Comparison of ENCODE assay signal across 10 cellular contexts in genomic region chr12:4810219-4810671, GRCh38.
DNase-seq lines count a peak whose midpoint lies in the region; ATAC-seq, FAIRE-seq and TF ChIP-seq lines count a peak whose summit lies in the region.
"Had no signal": no experiment of that assay in that cellular context is flagged by ENCODE, and none has a peak within 500 bp of the region (broad histone marks: within the 10 kb centered on the region; RNA-seq: fewer than 3 reads in every experiment).

No MANE protein-coding gene starts in this region.

- peaks cover 12 to 60% (median 49%) of the 10 kb centered on the region in 5 donors for H3K27me3 Mint-ChIP-seq in naive thymus-derived CD4-positive, alpha-beta T cell

- POLR2A ChIA-PET in GM12878 (lab: Charles Lee), result interaction anchor here (1.1 kb wide), 1 partner anchor 10 kb away, joined by 3 read pairs; no protein-coding TSS in a partner anchor
- POLR2A ChIA-PET in naive thymus-derived CD4-positive, alpha-beta T cell (lab: Charles Lee), result no interaction called here

- H3K4me1 ChIP-seq in cardiac muscle cell (ENCODE audit: low read depth) (peaks cover 2% of the 10 kb centered on the region), GM12878 (ENCODE audit: control insufficient read depth, insufficient read depth, low read length) (peaks cover 11% of the 10 kb centered on the region), uterus (peaks cover 0 to 8% of the 10 kb centered on the region in 2 donors), SJCRH30 (no peaks in the 10 kb centered on the region)
- peaks cover 12 to 31% of the 10 kb centered on the region in 2 donors for H3K4me1 ChIP-seq in naive thymus-derived CD4-positive, alpha-beta T cell (ENCODE audit: control insufficient read depth in 2 of 2, insufficient read depth in 2 of 2, low read length in 2 of 2)

- intact Hi-C loops in Right ventricle myocardium inferior (cut with DNase I) (no loop called here), GM12878 (cut with micrococcal nuclease; ENCODE audit: unreplicated experiment) (no loop called here), uterus (cut with DNase I; ENCODE audit: low total_unique reads) (no loop called here)
- intact Hi-C loops in naive thymus-derived CD4-positive, alpha-beta T cell (cut with micrococcal nuclease), result no loop called here

- H3K79me2 ChIP-seq in GM12878 (ENCODE audit: control insufficient read depth, insufficient read depth, low read length), result no peaks in the 10 kb centered on the region

- DNase-seq in cardiac muscle cell (ENCODE audit: low read depth in 1 of 2, low spot score in 1 of 2) (no peak), Right ventricle myocardium inferior (ENCODE audit: missing footprints) (no peak), GM12878 (ENCODE audit: low read depth, low spot score) (no peak), uterus (no peak), NCI-H446 (lab: John Stamatoyannopoulos, UW) (no peak), SJCRH30 (no peak), NCI-H526 treated with DMSO at 0.1 percent for 48 hours (lab: John Stamatoyannopoulos, UW) (no peak)
- DNase-seq in naive thymus-derived CD4-positive, alpha-beta T cell, result no peak
- DNase-seq: C1 segment of cervical spinal cord, NCI-H1417 treated with DMSO at 0.1 percent for 48 hours had no signal

- H3K4me3 ChIP-seq in cardiac muscle cell (peak overlapping the region; percentile 58), GM12878 (no peak overlapping the region), uterus (peak overlapping the region; percentile 23 to 25), SJCRH30 (no peak overlapping the region)
- no peak overlapping the region for H3K4me3 ChIP-seq in naive thymus-derived CD4-positive, alpha-beta T cell (ENCODE audit: low read length)

- CTCF ChIA-PET in GM12878 (lab: Yijun Ruan, JAX), result no interaction called here
- CTCF ChIA-PET in naive thymus-derived CD4-positive, alpha-beta T cell (lab: Charles Lee), result no interaction called here

- in situ Hi-C loops in GM12878 (cut with MboI), result no loop called here

- H3K36me3 ChIP-seq in cardiac muscle cell (no peaks in the 10 kb centered on the region), GM12878 (ENCODE audit: control insufficient read depth in 2 of 2, insufficient read depth in 2 of 2, low read length in 1 of 2) (no peaks in the 10 kb centered on the region; a peak in 1 of 4 replicates), uterus (no peaks in the 10 kb centered on the region), SJCRH30 (no peaks in the 10 kb centered on the region)
- no peaks in the 10 kb centered on the region for H3K36me3 ChIP-seq in naive thymus-derived CD4-positive, alpha-beta T cell (ENCODE audit: control insufficient read depth in 2 of 3, insufficient read depth in 3 of 3, low read length in 3 of 3)

- BruUV-seq in GM12878 (replicated peaks; lab: Mats Ljungman, UMichigan), result no TSS peak

- TF ChIP-seq POLR2A in GM12878 (IDR thresholded peaks at IDR 0.05; ENCODE audit: low read depth, low read length) (no peak), uterus (IDR thresholded peaks at IDR 0.05) (no peak)

- peaks cover 20 to 49% (median 36%) of the 10 kb centered on the region in 7 donors for H3K4me1 Mint-ChIP-seq in naive thymus-derived CD4-positive, alpha-beta T cell

- H3K9me3 Mint-ChIP-seq in naive thymus-derived CD4-positive, alpha-beta T cell, result peaks cover 0 to 3% (median 0%) of the 10 kb centered on the region in 11 donors

- RAD21 ChIA-PET in GM12878 (lab: Charles Lee; ENCODE audit: unreplicated experiment), result no interaction called here

- H3K27me3 ChIP-seq in cardiac muscle cell, result peaks cover 69% of the 10 kb centered on the region
- H3K27me3 ChIP-seq in GM12878 (replicated peaks in 1 of 2; ENCODE audit: control insufficient read depth in 2 of 2, insufficient read depth in 2 of 2, low read length in 1 of 2), result no peaks in the 10 kb centered on the region
- H3K27me3 ChIP-seq in naive thymus-derived CD4-positive, alpha-beta T cell (ENCODE audit: control insufficient read depth in 2 of 2, insufficient read depth in 2 of 2, low read length in 2 of 2), result no peaks in the 10 kb centered on the region
- H3K27me3 ChIP-seq in uterus, result peaks cover 0 to 6% of the 10 kb centered on the region in 2 donors
- H3K27me3 ChIP-seq in SJCRH30, result peaks cover 6% of the 10 kb centered on the region; the same call in 1 of the 2 replicates

- no peak overlapping the region for H3K27ac Mint-ChIP-seq in naive thymus-derived CD4-positive, alpha-beta T cell

- SMC1A ChIA-PET in GM12878 (lab: Charles Lee; ENCODE audit: uncharacterized antibody, unreplicated experiment), result interaction anchor here (1.0 kb wide), 1 partner anchor 19 kb away, joined by 3 read pairs; no protein-coding TSS in a partner anchor

- WGBS in GM12878 (ENCODE audit: insufficient coverage, insufficient replicate concordance, low lambda C conversion rate, missing lambda C conversion rate), result 68% methylated on average over 34 of the region's 34 CpGs

- no peak for TF ChIP-seq EP300 in GM12878 (IDR thresholded peaks at IDR 0.05; ENCODE audit: borderline replicate concordance in 1 of 2, control insufficient read depth in 1 of 2, low read depth in 2 of 2, low read length in 2 of 2)

- H2AFZ ChIP-seq in GM12878 (ENCODE audit: control insufficient read depth, low read depth, low read length), result no peak overlapping the region

- no peak for FAIRE-seq in GM12878 (lab: Jason Lieb, UNC)

- ATAC-seq in Right ventricle myocardium inferior, result no peak
- ATAC-seq in GM12878, result no peak
- ATAC-seq in naive thymus-derived CD4-positive, alpha-beta T cell, result no peak

- H4K20me1 ChIP-seq in GM12878 (ENCODE audit: control insufficient read depth, insufficient read depth), result no peaks in the 10 kb centered on the region; the same call in 1 of the 2 replicates

- H3K27ac ChIP-seq in cardiac muscle cell (no peak overlapping the region), GM12878 (ENCODE audit: control insufficient read depth, insufficient read depth) (no peak overlapping the region), uterus (no peak overlapping the region), SJCRH30 (no peak overlapping the region)
- H3K27ac ChIP-seq in naive thymus-derived CD4-positive, alpha-beta T cell (ENCODE audit: low read depth, low read length), result no peak overlapping the region

- H3K4me2 ChIP-seq in GM12878 (ENCODE audit: control insufficient read depth, insufficient read depth), result peak overlapping the region; percentile 68; the same call in 1 of the 2 replicates

- no peak for TF ChIP-seq CTCF in cardiac muscle cell (IDR thresholded peaks at IDR 0.05; ENCODE audit: low read depth, low read length)
- TF ChIP-seq CTCF in GM12878 (IDR thresholded peaks at IDR 0.05 in 2 of 3, conservative IDR thresholded peaks at IDR 0.05 in 1 of 3; ENCODE audit: control insufficient read depth in 2 of 3, extremely low read depth in 1 of 3, insufficient read depth in 1 of 3, low read depth in 3 of 3, low read length in 3 of 3), result no peak
- no peak for TF ChIP-seq CTCF in uterus (IDR thresholded peaks at IDR 0.05)

- H3K4me3 Mint-ChIP-seq in naive thymus-derived CD4-positive, alpha-beta T cell, result peak overlapping the region in 6 of 10 donors; percentile 24 to 76 (median 68)

- peaks cover 0 to 41% (median 5%) of the 10 kb centered on the region in 5 donors for H3K36me3 Mint-ChIP-seq in naive thymus-derived CD4-positive, alpha-beta T cell

- H3K9me3 ChIP-seq in cardiac muscle cell (ENCODE audit: low read depth) (no peaks in the 10 kb centered on the region), GM12878 (replicated peaks; ENCODE audit: control insufficient read depth, insufficient read depth, low read length) (no peaks in the 10 kb centered on the region), uterus (no peaks in the 10 kb centered on the region), SJCRH30 (replicated peaks) (no peaks in the 10 kb centered on the region)
- H3K9me3 ChIP-seq in naive thymus-derived CD4-positive, alpha-beta T cell (ENCODE audit: control insufficient read depth in 2 of 3, low read length in 3 of 3), result no peaks in the 10 kb centered on the region

- TF ChIP-seq RAD21 in GM12878 (IDR thresholded peaks at IDR 0.05; ENCODE audit: insufficient read depth, low read depth, low read length), result no peak

- no peak overlapping the region for H3K9ac ChIP-seq in GM12878 (ENCODE audit: control insufficient read depth, insufficient read depth, low read length)

TF ChIP-seq in GM12878, 131 proteins besides CTCF, POLR2A, EP300 and RAD21 (continues in another document):
- TF ChIP-seq RUNX3 (IDR thresholded peaks at IDR 0.05; ENCODE audit: low read length) (no peak), ZNF207 (IDR thresholded peaks at IDR 0.05; ENCODE audit: borderline replicate concordance) (no peak), SIN3A (IDR thresholded peaks at IDR 0.05; ENCODE audit: low read depth, low read length) (no peak), SRF (IDR thresholded peaks at IDR 0.05; ENCODE audit: low read depth in 2 of 2, low read length in 2 of 2) (no peak), FOS (IDR thresholded peaks at IDR 0.05; ENCODE audit: borderline replicate concordance, extremely low read depth, insufficient read length) (no peak), BCLAF1 (IDR thresholded peaks at IDR 0.05) (no peak), CHD1 (IDR thresholded peaks at IDR 0.05; ENCODE audit: low read depth, low read length) (no peak), BCL11A (IDR thresholded peaks at IDR 0.05; ENCODE audit: low read depth, low read length) (no peak), IRF4 (IDR thresholded peaks at IDR 0.05; ENCODE audit: low read depth, low read length) (no peak)

Comparison
In these comparisons a context has a peak if more than half of its experiments do, and no peak if none do; other contexts are left out.
1. H3K4me3 ChIP-seq: peak in cardiac muscle cell (single experiment) and uterus (2 of 2); none in GM12878 (single experiment), naive thymus-derived CD4-positive, alpha-beta T cell (single experiment) and SJCRH30 (single experiment).